Comparison of ENCODE assay signal across 18 cellular contexts in genomic region chr17:21352221-21352980, GRCh38. TPM values are rescaled to one million over a fixed set of nuclear protein-coding genes. Genes with fewer than 3 reads are reported as not detected.
"Had no signal": no experiment of that assay in that cellular context is flagged by ENCODE, and none has a peak within 500 bp of the region (broad histone marks: within the 10 kb centered on the region; RNA-seq: fewer than 3 reads in every experiment).

No MANE protein-coding gene starts in this region.

- H3K4me3 ChIP-seq: cardiac muscle cell, prostate gland, stomach, testis had no signal

- H3K4me1 ChIP-seq: prostate gland, stomach, testis had no signal

- H3K27me3 ChIP-seq: cardiac muscle cell, stomach, testis had no signal

- H3K9me3 ChIP-seq: prostate gland, stomach, testis had no signal

- ATAC-seq: activated naive CD4-positive, alpha-beta T cell treated with anti-CD3 and anti-CD28 coated beads, Interleukin-2, amount 50 U/mL, for 72 hours; left lobe of liver; right cardiac atrium had no signal

- H3K27ac ChIP-seq: cardiac muscle cell, prostate gland, stomach, testis, WERI-Rb-1 had no signal

- H3K36me3 ChIP-seq: cardiac muscle cell, prostate gland, stomach, WERI-Rb-1 had no signal

- DNase-seq: activated CD4-positive, alpha-beta T cell treated with anti-CD3 and anti-CD28 coated beads, Interleukin-2, amount 50 U/mL, for 4 hours; activated gamma-delta T cell; amniotic stem cell; hypothalamus; islet precursor cell; small intestine; stimulated activated CD4-positive, alpha-beta T cell treated with anti-CD3 and anti-CD28 coated beads, Interleukin-4, amount 100 ng/mL, for 1 hour; stomach; SW 1271; T-helper 2 cell; testis had no signal

RNA-seq across cellular contexts. Expression of gene KCNJ12, which starts 23.8 kb away (rescaled TPM):
- total RNA-seq: activated CD8-positive, alpha-beta memory T cell treated with anti-CD3 and anti-CD28 coated beads for 36 hours; activated naive CD4-positive, alpha-beta T cell treated with anti-CD3 and anti-CD28 coated beads, Interleukin-2, amount 50 U/mL, for 72 hours had no signal
